Comparison of ENCODE assay signal across 6 cellular contexts in the genomic region with DNA sequence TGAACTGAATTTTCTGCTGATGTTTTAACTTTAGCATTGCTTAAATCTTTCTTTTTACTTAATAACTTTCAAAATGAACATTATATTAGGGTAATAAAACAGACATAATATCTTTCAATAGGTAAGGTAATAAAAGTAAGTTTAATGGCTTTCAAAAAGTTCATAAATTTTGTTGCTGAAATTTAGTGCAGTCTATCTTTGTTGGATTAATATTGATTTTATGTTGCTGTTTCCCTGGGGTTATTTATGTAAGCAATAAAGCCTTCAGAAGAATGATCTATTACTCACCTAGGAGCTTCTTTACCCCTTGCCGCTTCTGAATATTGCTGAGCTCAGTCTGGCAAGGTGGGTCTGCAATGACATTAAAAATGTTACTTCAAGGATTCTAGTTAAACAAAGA.
"Had no signal": no experiment of that assay in that cellular context is flagged by ENCODE, and none has a peak within 500 bp of the region (broad histone marks: within the 10 kb centered on the region; RNA-seq: fewer than 3 reads in every experiment).

No MANE protein-coding gene starts in this region.

- DNase-seq: GM23248, GOT3, H7, H9, HCEC 1CT, HFFc6 had no signal
